1 cellular context compared by ENCODE assay signal in genomic region chr20:41031243-41031619, GRCh38.
TF ChIP-seq lines count a peak whose summit lies in the region.

No MANE protein-coding gene starts in this region.

TF ChIP-seq in GM23338, 12 proteins besides CTCF, POLR2A, EP300 and RAD21 (continued from another document):
- TF ChIP-seq ZNF462 (CRISPR knock-in tag; IDR thresholded peaks at IDR 0.05), result no peak
- TF ChIP-seq NANOG (IDR thresholded peaks at IDR 0.05; ENCODE audit: borderline replicate concordance), result no peak
- no peak for TF ChIP-seq JUNB (IDR thresholded peaks at IDR 0.05; ENCODE audit: unreplicated experiment)
- TF ChIP-seq ZNF331 (CRISPR knock-in tag; IDR thresholded peaks at IDR 0.05; ENCODE audit: low read depth), result no peak
- TF ChIP-seq EZH2phosphoT487 (IDR thresholded peaks at IDR 0.05; ENCODE audit: unreplicated experiment), result no peak
- no peak for TF ChIP-seq POLR2AphosphoS5 (IDR thresholded peaks at IDR 0.05; ENCODE audit: low read depth)
- no peak for TF ChIP-seq ETS1 (IDR thresholded peaks at IDR 0.05)
- TF ChIP-seq ZNF114 (CRISPR knock-in tag; IDR thresholded peaks at IDR 0.05), result no peak
- TF ChIP-seq REST (IDR thresholded peaks at IDR 0.05; ENCODE audit: unreplicated experiment), result no peak
- no peak for TF ChIP-seq EZH2 (IDR thresholded peaks at IDR 0.05; ENCODE audit: low read depth, unreplicated experiment)
